21 cellular contexts compared by ENCODE assay signal in the genomic region with DNA sequence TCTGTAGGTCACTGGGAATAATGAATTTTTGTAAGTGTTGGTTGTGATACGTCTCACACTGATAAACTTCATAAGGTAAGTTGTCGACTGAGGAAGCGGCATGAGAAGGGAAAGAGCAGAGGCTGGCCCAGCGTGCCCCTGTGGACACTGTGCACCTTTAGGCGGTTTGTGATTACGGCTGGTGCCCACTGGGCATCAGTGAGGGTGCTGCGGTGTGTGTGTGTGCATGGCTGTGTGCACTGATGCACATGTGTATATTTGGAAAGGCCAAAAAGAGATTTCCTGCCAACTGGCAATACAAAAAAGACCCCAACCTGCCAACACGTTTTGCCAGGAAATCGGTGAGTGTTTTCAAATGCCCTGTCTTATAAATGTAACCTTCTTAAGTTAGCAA. TPM values are rescaled to one million over a fixed set of nuclear protein-coding genes. Genes with fewer than 3 reads are reported as not detected.
DNase-seq lines count a peak whose midpoint lies in the region; ATAC-seq, FAIRE-seq and TF ChIP-seq lines count a peak whose summit lies in the region.
"Had no signal": no experiment of that assay in that cellular context is flagged by ENCODE, and none has a peak within 500 bp of the region (broad histone marks: within the 10 kb centered on the region; RNA-seq: fewer than 3 reads in every experiment).

No MANE protein-coding gene starts in this region.

- H3K4me1 Mint-ChIP-seq in activated naive CD8-positive, alpha-beta T cell treated with anti-CD3 and anti-CD28 coated beads, Interleukin-2, amount 10 ng/mL, durations not matched to agents 7 days and 5 days, result peaks cover 29% of the 10 kb centered on the region
- H3K4me1 Mint-ChIP-seq in activated naive CD8-positive, alpha-beta T cell treated with anti-CD3 and anti-CD28 coated beads for 36 hours, result peaks cover 40% of the 10 kb centered on the region

- H3K4me2 ChIP-seq in OCI-LY3 (ENCODE audit: low read length), result peak overlapping the region; percentile 95
- H3K4me2 ChIP-seq: PC-9 had no signal

- intact Hi-C loops in kidney (cut with DNase I), result no loop called here

- H3K79me2 ChIP-seq in OCI-LY3 (ENCODE audit: low read length), result peaks cover 95% of the 10 kb centered on the region

- H3K27me3 Mint-ChIP-seq in activated naive CD8-positive, alpha-beta T cell treated with anti-CD3 and anti-CD28 coated beads, Interleukin-2, amount 10 ng/mL, durations not matched to agents 7 days and 5 days, result no peaks in the 10 kb centered on the region
- no peaks in the 10 kb centered on the region for H3K27me3 Mint-ChIP-seq in activated naive CD8-positive, alpha-beta T cell treated with anti-CD3 and anti-CD28 coated beads for 36 hours

- H4K20me1 ChIP-seq in OCI-LY3 (ENCODE audit: insufficient read depth, low read length), result peaks cover 98% of the 10 kb centered on the region

- POLR2A ChIA-PET in activated naive CD8-positive, alpha-beta T cell treated with anti-CD3 and anti-CD28 coated beads, Interleukin-2, amount 10 ng/mL, durations not matched to agents 7 days and 5 days (lab: Charles Lee), result no interaction called here

- H3K36me3 Mint-ChIP-seq in activated naive CD8-positive, alpha-beta T cell treated with anti-CD3 and anti-CD28 coated beads, Interleukin-2, amount 10 ng/mL, durations not matched to agents 7 days and 5 days, result peaks cover 33% of the 10 kb centered on the region
- peaks cover 69% of the 10 kb centered on the region for H3K36me3 Mint-ChIP-seq in activated naive CD8-positive, alpha-beta T cell treated with anti-CD3 and anti-CD28 coated beads for 36 hours

- H3K9ac ChIP-seq in OCI-LY3 (ENCODE audit: low read length) (no peak overlapping the region), kidney (ENCODE audit: low read length in 2 of 2) (no peak overlapping the region), subcutaneous abdominal adipose tissue (ENCODE audit: low read length in 5 of 5) (no peak overlapping the region)

- H3K9me3 ChIP-seq in OCI-LY3 (ENCODE audit: insufficient read depth, low read length) (no peaks in the 10 kb centered on the region), kidney (ENCODE audit: control insufficient read depth in 1 of 2, low read length in 2 of 2) (no peaks in the 10 kb centered on the region), subcutaneous abdominal adipose tissue (ENCODE audit: control insufficient read depth in 5 of 5, low read length in 5 of 5) (peaks cover 0 to 3% (median 0%) of the 10 kb centered on the region in 5 donors)
- H3K9me3 ChIP-seq: BE2C, HAP-1 had no signal

- peak overlapping the region; percentile 14 for H3K27ac ChIP-seq in OCI-LY3 (ENCODE audit: low read length)
- no peak overlapping the region for H3K27ac ChIP-seq in kidney (ENCODE audit: low read depth in 2 of 2, low read length in 2 of 2)
- peak overlapping the region; percentile 6 for H3K27ac ChIP-seq in subcutaneous abdominal adipose tissue (ENCODE audit: low read depth, low read length)
- H3K27ac ChIP-seq: PC-9, RWPE1 had no signal

- FAIRE-seq in kidney (lab: Jason Lieb, UNC), result no peak

- ATAC-seq in activated naive CD8-positive, alpha-beta T cell treated with anti-CD3 and anti-CD28 coated beads, Interleukin-2, amount 10 ng/mL, durations not matched to agents 7 days and 5 days (ENCODE audit: low read depth), result no peak
- no peak for ATAC-seq in GM19328 (IDR thresholded peaks at IDR 0.05; ENCODE audit: unreplicated experiment)
- ATAC-seq: CD8-positive, alpha-beta T cell had no signal

- TF ChIP-seq CTCF in OCI-LY3 (IDR thresholded peaks at IDR 0.05; ENCODE audit: low read depth, low read length), result no peak
- TF ChIP-seq CTCF in kidney (IDR thresholded peaks at IDR 0.05; ENCODE audit: borderline replicate concordance, extremely low read depth, insufficient read depth), result no peak
- no peak for TF ChIP-seq CTCF in foreskin fibroblast (IDR thresholded peaks at IDR 0.05; ENCODE audit: low read depth, low read length)

- H3K27ac Mint-ChIP-seq in activated naive CD8-positive, alpha-beta T cell treated with anti-CD3 and anti-CD28 coated beads, Interleukin-2, amount 10 ng/mL, durations not matched to agents 7 days and 5 days, result no peak overlapping the region
- no peak overlapping the region for H3K27ac Mint-ChIP-seq in activated naive CD8-positive, alpha-beta T cell treated with anti-CD3 and anti-CD28 coated beads for 36 hours
- H3K27ac Mint-ChIP-seq: CD8-positive, alpha-beta T cell had no signal

- no peak overlapping the region for H2AFZ ChIP-seq in OCI-LY3 (ENCODE audit: low read depth, low read length)
- H2AFZ ChIP-seq: PC-9 had no signal

- H3K36me3 ChIP-seq in OCI-LY3 (replicated peaks; ENCODE audit: low read depth, low read length) (peaks cover 89% of the 10 kb centered on the region), kidney (ENCODE audit: control insufficient read depth in 1 of 2, insufficient read depth in 2 of 2, low read length in 2 of 2) (peaks cover 0 to 9% of the 10 kb centered on the region in 2 donors), subcutaneous abdominal adipose tissue (ENCODE audit: control insufficient read depth in 5 of 5, insufficient read depth in 5 of 5, low read length in 5 of 5) (peaks cover 0 to 64% (median 22%) of the 10 kb centered on the region in 5 donors)
- H3K36me3 ChIP-seq: BE2C, HAP-1 had no signal

- peak; percentile 10 for DNase-seq in activated naive CD8-positive, alpha-beta T cell treated with anti-CD3 and anti-CD28 coated beads, Interleukin-2, amount 10 ng/mL, durations not matched to agents 7 days and 5 days
- no peak for DNase-seq in activated naive CD8-positive, alpha-beta T cell treated with anti-CD3 and anti-CD28 coated beads for 36 hours
- DNase-seq in kidney (peak; percentile 34), foreskin fibroblast (no peak), NCI-H2171 (lab: John Stamatoyannopoulos, UW) (no peak)
- DNase-seq: BE2C; CD8-positive, alpha-beta T cell; DMS53; MM.1S; NCI-H1092; NCI-H2107; NCI-H2227 treated with DMSO at 0.1 percent for 48 hours; NCI-H510A treated with DMSO at 0.1 percent for 48 hours; NCI-H774; PC-9 had no signal

- H3K27me3 ChIP-seq in OCI-LY3 (ENCODE audit: low read depth, low read length), result no peaks in the 10 kb centered on the region
- no peaks in the 10 kb centered on the region for H3K27me3 ChIP-seq in subcutaneous abdominal adipose tissue (ENCODE audit: control insufficient read depth in 5 of 5, insufficient read depth in 4 of 5, low read length in 5 of 5)

- H3K9me3 Mint-ChIP-seq in activated naive CD8-positive, alpha-beta T cell treated with anti-CD3 and anti-CD28 coated beads, Interleukin-2, amount 10 ng/mL, durations not matched to agents 7 days and 5 days, result no peaks in the 10 kb centered on the region
- no peaks in the 10 kb centered on the region for H3K9me3 Mint-ChIP-seq in activated naive CD8-positive, alpha-beta T cell treated with anti-CD3 and anti-CD28 coated beads for 36 hours
- H3K9me3 Mint-ChIP-seq: CD8-positive, alpha-beta T cell had no signal

- H3K4me3 Mint-ChIP-seq in activated naive CD8-positive, alpha-beta T cell treated with anti-CD3 and anti-CD28 coated beads, Interleukin-2, amount 10 ng/mL, durations not matched to agents 7 days and 5 days, result no peak overlapping the region
- no peak overlapping the region for H3K4me3 Mint-ChIP-seq in activated naive CD8-positive, alpha-beta T cell treated with anti-CD3 and anti-CD28 coated beads for 36 hours
- H3K4me3 Mint-ChIP-seq: CD8-positive, alpha-beta T cell had no signal

- H3K4me1 ChIP-seq in OCI-LY3 (ENCODE audit: low read length) (peaks cover 100% of the 10 kb centered on the region), kidney (ENCODE audit: control insufficient read depth in 1 of 2, insufficient read depth in 1 of 2, low read depth in 1 of 2, low read length in 2 of 2) (peaks cover 0 to under 1% of the 10 kb centered on the region in 2 donors), subcutaneous abdominal adipose tissue (ENCODE audit: control insufficient read depth in 5 of 5, insufficient read depth in 5 of 5, low read length in 5 of 5) (peaks cover 11 to 85% (median 53%) of the 10 kb centered on the region in 5 donors)
- H3K4me1 ChIP-seq: BE2C had no signal

- no peak overlapping the region for H3K4me3 ChIP-seq in OCI-LY3 (ENCODE audit: low read length)
- no peak overlapping the region for H3K4me3 ChIP-seq in kidney (ENCODE audit: low read length in 2 of 2)
- no peak overlapping the region for H3K4me3 ChIP-seq in subcutaneous abdominal adipose tissue (ENCODE audit: low read depth in 1 of 5, low read length in 5 of 5)
- no peak overlapping the region for H3K4me3 ChIP-seq in foreskin fibroblast (ENCODE audit: low read depth in 1 of 2, low read length in 2 of 2)
- H3K4me3 ChIP-seq: HAP-1, PC-9 had no signal

RNA-seq across cellular contexts. Expression of a gene that starts 11.9 kb away (rescaled TPM):
- 10 to 100 TPM; 27.8 to 30.8 TPM for total RNA-seq in activated naive CD8-positive, alpha-beta T cell treated with anti-CD3 and anti-CD28 coated beads, Interleukin-2, amount 10 ng/mL, durations not matched to agents 7 days and 5 days
- total RNA-seq in activated naive CD8-positive, alpha-beta T cell treated with anti-CD3 and anti-CD28 coated beads for 36 hours, result 100 to 1,000 TPM; 230 to 234 TPM
- 33.3 TPM for total RNA-seq in kidney
- polyA plus RNA-seq in kidney (ENCODE audit: insufficient read depth, low read depth, low replicate concordance), result 2.9 TPM
- total RNA-seq: LHCN-M2, PC-9 had no signal

Comparison
In these comparisons a context has a peak if more than half of its experiments do, and no peak if none do; other contexts are left out.
1. DNase-seq: peak in activated naive CD8-positive, alpha-beta T cell treated with anti-CD3 and anti-CD28 coated beads, Interleukin-2, amount 10 ng/mL, durations not matched to agents 7 days and 5 days (single experiment) and kidney (single experiment); none in activated naive CD8-positive, alpha-beta T cell treated with anti-CD3 and anti-CD28 coated beads for 36 hours (single experiment), foreskin fibroblast (0 of 2) and NCI-H2171 (single experiment).
2. H3K27ac ChIP-seq: peak in OCI-LY3 (single experiment) and subcutaneous abdominal adipose tissue (single experiment); none in kidney (0 of 2).